ENCODE assay signal across 8 cellular contexts in genomic region chr2:218671654-218672566, GRCh38. TPM values are rescaled to one million over a fixed set of nuclear protein-coding genes. Genes with fewer than 3 reads are reported as not detected.
DNase-seq lines count a peak whose midpoint lies in the region; TF ChIP-seq lines count a peak whose summit lies in the region.

Gene RNF25, minus strand, starts transcription at chr2:218672002. Its CDS starts 32 bp downstream, at chr2:218671970.
Gene STK36, plus strand, starts transcription at chr2:218672086. Its CDS starts 744 bp downstream, at chr2:218672830.

- WGBS in H9 (ENCODE audit: extremely low coverage, insufficient read length, low lambda C conversion rate): no CpG with 5 or more reads among the region's 49 CpGs

- H3K4me3 Mint-ChIP-seq in H9 (peak within 1 kb of the TSS; percentile 99 to 100), neural crest cell (peak within 1 kb of the TSS; percentile 97)

- peak within 1 kb of the TSS; percentile 82; the same call in 1 of the 2 replicates for H3K14ac ChIP-seq in H9 (ENCODE audit: insufficient read depth, low read length)

- H3K4me3 ChIP-seq in MG63: peak within 1 kb of the TSS; percentile 94
- H3K4me3 ChIP-seq in SJCRH30: peak within 1 kb of the TSS; percentile 70
- peak within 1 kb of the TSS; percentile 73 to 86 for H3K4me3 ChIP-seq in foreskin fibroblast (ENCODE audit: low read depth in 1 of 2, low read length in 2 of 2)
- peak within 1 kb of the TSS; percentile 93 to 96 for H3K4me3 ChIP-seq in stomach smooth muscle (ENCODE audit: low read length in 2 of 2)

- H3K56ac ChIP-seq in H9 (ENCODE audit: insufficient read length, low read depth, low read length): no peak within 1 kb of the TSS

- peak within 1 kb of the TSS; percentile 88 for H3K18ac ChIP-seq in H9 (ENCODE audit: insufficient read length, low read depth, low read length)

- H3K36me3 Mint-ChIP-seq in H9 (ENCODE audit: insufficient read depth in 1 of 3, low read depth in 3 of 3): peaks cover 8 to 28% (median 23%) of the 10 kb centered on the region in 3 experiments; a peak in 6 of 7 replicates
- peaks cover 2% of the 10 kb centered on the region for H3K36me3 Mint-ChIP-seq in neural crest cell (ENCODE audit: low read depth)

- H3K27me3 Mint-ChIP-seq in H9 (ENCODE audit: low read depth) (no peaks in the 10 kb centered on the region; the same call in 1 of the 2 replicates), neural crest cell (ENCODE audit: low read depth) (no peaks in the 10 kb centered on the region)

- H3K79me2 ChIP-seq in H9 (ENCODE audit: insufficient read depth, low read length): no peaks in the 10 kb centered on the region

- no peak within 1 kb of the TSS for H2BK20ac ChIP-seq in H9 (ENCODE audit: low read depth, low read length, poor library complexity, severe bottlenecking)

- H3K9ac ChIP-seq in H9 (ENCODE audit: extremely low read depth, insufficient read length, low read length) (peak within 1 kb of the TSS; percentile 84), stomach smooth muscle (ENCODE audit: low read length in 2 of 2) (peak within 1 kb of the TSS; percentile 87 to 89)

- H3K79me1 ChIP-seq in H9 (ENCODE audit: insufficient read depth, low read depth, low read length, poor library complexity, severe bottlenecking): no peaks in the 10 kb centered on the region

- H2AK5ac ChIP-seq in H9 (ENCODE audit: insufficient read length, low read length): no peak within 1 kb of the TSS

- H2BK5ac ChIP-seq in H9 (ENCODE audit: insufficient read length, low read length): no peak within 1 kb of the TSS

- H3K9me3 Mint-ChIP-seq in H9 (no peaks in the 10 kb centered on the region; a peak in 1 of 5 replicates), neural crest cell (no peaks in the 10 kb centered on the region)

- no peak within 1 kb of the TSS for H4K8ac ChIP-seq in H9 (replicated peaks; ENCODE audit: insufficient read length, low read depth, low read length)

- DNase-seq in G401 (ENCODE audit: low spot score) (peak; percentile 96), H9 (peak; percentile 93), MG63 (peak; percentile 91), SJCRH30 (peak; percentile 93 to 94), activated gamma-delta T cell treated with Interleukin-2 at 50 U/mL for 16 hours (peak; percentile 80), foreskin fibroblast (peak; percentile 87 to 96), neural crest cell (ENCODE audit: low read depth, low spot score) (peak; percentile 72)

- H4K20me1 ChIP-seq in H9 (ENCODE audit: control insufficient read depth, insufficient read depth, insufficient read length): no peaks in the 10 kb centered on the region

- H3K9me3 ChIP-seq in H9 (ENCODE audit: control insufficient read depth, low read depth, low read length): no peaks in the 10 kb centered on the region
- H3K9me3 ChIP-seq in MG63: no peaks in the 10 kb centered on the region
- H3K9me3 ChIP-seq in SJCRH30 (replicated peaks): no peaks in the 10 kb centered on the region
- H3K9me3 ChIP-seq in stomach smooth muscle (ENCODE audit: control insufficient read depth in 2 of 2, low read length in 2 of 2): no peaks in the 10 kb centered on the region

- H3K27ac Mint-ChIP-seq in H9 (peak within 1 kb of the TSS; percentile 97 to 100 (median 99)), neural crest cell (ENCODE audit: unreplicated experiment) (peak within 1 kb of the TSS; percentile 99)

- no peak within 1 kb of the TSS for H4K5ac ChIP-seq in H9 (ENCODE audit: insufficient read length, low read depth, low read length)

- no peak within 1 kb of the TSS for H3K4ac ChIP-seq in H9 (ENCODE audit: low read depth, low read length)

- no peak within 1 kb of the TSS for H4K91ac ChIP-seq in H9 (ENCODE audit: insufficient read length, low read depth, low read length)

- H3T11ph ChIP-seq in H9 (ENCODE audit: low read length): no peak within 1 kb of the TSS

- H3K4me1 Mint-ChIP-seq in H9: peaks cover 12 to 14% of the 10 kb centered on the region in 2 experiments
- H3K4me1 Mint-ChIP-seq in neural crest cell: peaks cover 20% of the 10 kb centered on the region

- H2BK15ac ChIP-seq in H9 (ENCODE audit: low read depth, low read length): no peak within 1 kb of the TSS

- H3K27ac ChIP-seq in H9 (ENCODE audit: insufficient read length, low read depth, low read length) (no peak within 1 kb of the TSS), SJCRH30 (peak within 1 kb of the TSS; percentile 76), stomach smooth muscle (ENCODE audit: low read length) (peak within 1 kb of the TSS; percentile 79)

- H3K4me1 ChIP-seq in H9 (ENCODE audit: insufficient read depth, low read length) (no peaks in the 10 kb centered on the region), SJCRH30 (peaks cover 6% of the 10 kb centered on the region), stomach smooth muscle (ENCODE audit: control insufficient read depth, insufficient read depth, low read length) (peaks cover 18% of the 10 kb centered on the region)

- H2AFZ ChIP-seq in H9 (ENCODE audit: low read length): peak within 1 kb of the TSS; percentile 63

- H3K27me3 ChIP-seq in H9 (ENCODE audit: insufficient read depth, low read length) (no peaks in the 10 kb centered on the region), MG63 (no peaks in the 10 kb centered on the region), SJCRH30 (no peaks in the 10 kb centered on the region), stomach smooth muscle (ENCODE audit: control insufficient read depth in 1 of 2, insufficient read depth in 2 of 2, low read length in 2 of 2) (no peaks in the 10 kb centered on the region)

- H2BK12ac ChIP-seq in H9 (ENCODE audit: insufficient read length, low read depth, low read length): no peak within 1 kb of the TSS

- no peak within 1 kb of the TSS for H2BK120ac ChIP-seq in H9 (ENCODE audit: low read depth, low read length, poor library complexity, severe bottlenecking)

- no peak within 1 kb of the TSS for H3K23ac ChIP-seq in H9 (ENCODE audit: insufficient read length, low read depth, low read length)

- no peak for TF ChIP-seq CTCF in H9 (conservative IDR thresholded peaks at IDR 0.05)
- TF ChIP-seq CTCF in foreskin fibroblast (IDR thresholded peaks at IDR 0.05; ENCODE audit: low read depth, low read length): no peak
- TF ChIP-seq CTCF in neural crest cell (conservative IDR thresholded peaks at IDR 0.05): no peak

- peak within 1 kb of the TSS; percentile 86 for H3K4me2 ChIP-seq in H9 (ENCODE audit: insufficient read depth, insufficient read length, low read length)

- in situ Hi-C loops in G401 (cut with HindIII; ENCODE audit: low sequenced_read_pairs): no loop called here

- H3K23me2 ChIP-seq in H9 (ENCODE audit: insufficient read length, low read depth, low read length, poor library complexity, severe bottlenecking): peaks cover 14% of the 10 kb centered on the region

- H3K36me3 ChIP-seq in MG63: peaks cover 30% of the 10 kb centered on the region
- no peaks in the 10 kb centered on the region; the same call in 1 of the 2 replicates for H3K36me3 ChIP-seq in SJCRH30
- H3K36me3 ChIP-seq in stomach smooth muscle (ENCODE audit: control insufficient read depth in 2 of 2, insufficient read depth in 2 of 2, low read length in 2 of 2): peaks cover 5 to 20% of the 10 kb centered on the region in 2 donors

RNA-seq across cellular contexts. Expression of gene RNF25, which starts in this region (rescaled TPM):
- 35.6 and 48.6 TPM in 2 replicates for total RNA-seq in G401 (2014; rRNA removed; shearing (Covaris generic))
- 35.3 and 40.7 TPM in 2 replicates for total RNA-seq in H9 (2021)
- 29.2 and 32.1 TPM in 2 replicates for total RNA-seq in MG63 (2014; rRNA removed; shearing (Covaris generic); ENCODE audit: low replicate concordance)
- total RNA-seq in SJCRH30 (2014; rRNA removed; shearing (Covaris generic)): 18.5 and 22.6 TPM in 2 replicates
- 35.6 and 39.2 TPM in 2 replicates for total RNA-seq in neural crest cell

RNA-seq across cellular contexts. Expression of gene STK36, which starts in this region (rescaled TPM):
- 14.4 and 22.9 TPM in 2 replicates for total RNA-seq in G401 (2014; rRNA removed; shearing (Covaris generic))
- total RNA-seq in H9 (2021): 32.7 and 38.7 TPM in 2 replicates
- total RNA-seq in MG63 (2014; rRNA removed; shearing (Covaris generic); ENCODE audit: low replicate concordance): 1.9 and 11.8 TPM in 2 replicates
- 11.2 and 14.9 TPM in 2 replicates for total RNA-seq in SJCRH30 (2014; rRNA removed; shearing (Covaris generic))
- total RNA-seq in neural crest cell: 77.0 and 78.7 TPM in 2 replicates
